Comparison of ENCODE assay signal across 23 cellular contexts in genomic region chr3:78976200-78976599, GRCh38.
"Had no signal": no experiment of that assay in that cellular context is flagged by ENCODE, and none has a peak within 500 bp of the region (broad histone marks: within the 10 kb centered on the region; RNA-seq: fewer than 3 reads in every experiment).

No MANE protein-coding gene starts in this region.

- H3K27me3 ChIP-seq: foreskin keratinocyte, transverse colon had no signal

- H3K27ac ChIP-seq: lower lobe of right lung, transverse colon had no signal

- H3K27me3 Mint-ChIP-seq: activated naive CD8-positive, alpha-beta T cell treated with anti-CD3 and anti-CD28 coated beads for 36 hours; dendritic cell treated with granulocyte-macrophage colony-stimulating factor and Interleukin-4, amounts not matched to agents 40 ng/mL and 50 ng/mL, for 4 days; naive B cell; stimulated activated naive B cell treated with anti-CD40 and anti-IgM and Interleukin-4, amounts not matched to agents 10 μg/mL and 1 μg/mL and 100 μg/mL, for 72 hours had no signal

- H3K4me3 Mint-ChIP-seq: activated naive CD8-positive, alpha-beta T cell treated with anti-CD3 and anti-CD28 coated beads for 36 hours; activated T-cell treated with anti-CD3 and anti-CD28 coated beads, Interleukin-2, amount 50 U/mL, for 4 hours; dendritic cell treated with granulocyte-macrophage colony-stimulating factor and Interleukin-4, amounts not matched to agents 40 ng/mL and 50 ng/mL, for 4 days; naive B cell; neural crest cell; stimulated activated naive B cell treated with anti-CD40 and anti-IgM and Interleukin-4, amounts not matched to agents 10 μg/mL and 1 μg/mL and 100 μg/mL, for 72 hours had no signal

- H3K4me3 ChIP-seq: lower lobe of right lung, transverse colon had no signal

- H3K27ac Mint-ChIP-seq: activated naive CD8-positive, alpha-beta T cell treated with anti-CD3 and anti-CD28 coated beads for 36 hours; activated T-helper 2 cell treated with anti-CD3 and anti-CD28 coated beads, Interferon-gamma antibody, Interleukin-2, Interleukin-4, amounts not matched to agents 10 μg/mL and 5 μg/mL and 100 μg/mL, durations not matched to agents 14 hours and 24 hours and 36 hours; dendritic cell treated with granulocyte-macrophage colony-stimulating factor and Interleukin-4, amounts not matched to agents 40 ng/mL and 50 ng/mL, for 4 days; stimulated activated naive B cell treated with anti-CD40 and anti-IgM and Interleukin-4, amounts not matched to agents 10 μg/mL and 1 μg/mL and 100 μg/mL, for 72 hours had no signal

- H3K9me3 Mint-ChIP-seq: activated naive CD8-positive, alpha-beta T cell treated with anti-CD3 and anti-CD28 coated beads for 36 hours; dendritic cell treated with granulocyte-macrophage colony-stimulating factor and Interleukin-4, amounts not matched to agents 40 ng/mL and 50 ng/mL, for 4 days; neural crest cell; stimulated activated naive B cell treated with anti-CD40 and anti-IgM and Interleukin-4, amounts not matched to agents 10 μg/mL and 1 μg/mL and 100 μg/mL, for 72 hours had no signal

- FAIRE-seq: small intestine, urothelium cell line had no signal

- H3K36me3 Mint-ChIP-seq: activated naive CD8-positive, alpha-beta T cell treated with anti-CD3 and anti-CD28 coated beads for 36 hours; naive B cell; stimulated activated naive B cell treated with anti-CD40 and anti-IgM and Interleukin-4, amounts not matched to agents 10 μg/mL and 1 μg/mL and 100 μg/mL, for 72 hours had no signal

- DNase-seq: activated CD4-positive, alpha-beta T cell treated with anti-CD3 and anti-CD28 coated beads for 4 hours; activated CD4-positive, alpha-beta T cell treated with anti-CD3 and anti-CD28 coated beads, Interleukin-2, amount 50 U/mL, for 48 hours; activated CD4-positive, CD25-positive, alpha-beta regulatory T cell; activated CD8-positive, alpha-beta memory T cell treated with anti-CD3 and anti-CD28 coated beads, Interleukin-2, amount 50 U/mL, for 48 hours; activated naive CD4-positive, alpha-beta T cell; activated naive CD8-positive, alpha-beta T cell treated with anti-CD3 and anti-CD28 coated beads for 36 hours; activated T-cell treated with anti-CD3 and anti-CD28 coated beads, Interleukin-2, amount 50 U/mL, for 4 hours; amniotic stem cell; effector CD4-positive, alpha-beta T cell; foreskin keratinocyte; lower lobe of right lung; naive B cell; small intestine; stimulated activated CD4-positive, alpha-beta T cell treated with anti-CD3 and anti-CD28 coated beads, Interleukin-15, amount 100 ng/mL, for 24 hours; stimulated activated naive B cell treated with anti-CD40 and anti-IgM and Interleukin-4, amounts not matched to agents 10 μg/mL and 1 μg/mL and 100 μg/mL, for 72 hours; T1000; transverse colon had no signal

- H3K9me3 ChIP-seq: lower lobe of right lung, transverse colon had no signal

- H3K4me1 ChIP-seq: lower lobe of right lung, transverse colon had no signal

- ATAC-seq: activated T-cell treated with anti-CD3 and anti-CD28 coated beads, Interleukin-2, amount 50 U/mL, for 4 hours; foreskin keratinocyte; left lobe of liver; lower lobe of right lung; sciatic nerve; stimulated activated naive B cell treated with anti-CD40 and anti-IgM and Interleukin-4, amounts not matched to agents 10 μg/mL and 1 μg/mL and 100 μg/mL, for 72 hours had no signal

- H3K36me3 ChIP-seq: lower lobe of right lung, transverse colon had no signal

- H3K4me1 Mint-ChIP-seq: naive B cell; stimulated activated naive B cell treated with anti-CD40 and anti-IgM and Interleukin-4, amounts not matched to agents 10 μg/mL and 1 μg/mL and 100 μg/mL, for 72 hours had no signal
